ENCODE assay signal across 8 cellular contexts in genomic region chr22:18110194-18110943, GRCh38. TPM values are rescaled to one million over a fixed set of nuclear protein-coding genes. Genes with fewer than 3 reads are reported as not detected.
DNase-seq lines count a peak whose midpoint lies in the region; ATAC-seq and FAIRE-seq lines count a peak whose summit lies in the region.

Gene TUBA8 (plus strand): TSS chr22:18110809. CDS start chr22:18110866, 57 bp downstream.

- ATAC-seq in GM19463 (IDR thresholded peaks at IDR 0.05; ENCODE audit: unreplicated experiment) = peak; percentile 50
- no peak for ATAC-seq in GM21528 (IDR thresholded peaks at IDR 0.05; ENCODE audit: low FRiP score, unreplicated experiment)

- peak; percentile 75 for DNase-seq in AG08396 (ENCODE audit: low spot score)
- DNase-seq in NCI-H2227 (lab: John Stamatoyannopoulos, UW; ENCODE audit: unreplicated experiment) = peak; percentile 68
- peak; percentile 17 for DNase-seq in activated T-helper 9 cell treated with anti-CD3 and anti-CD28 coated beads, Interleukin-2, amount 50 U/mL, for 16 hours (ENCODE audit: low read depth)
- peak; percentile 70 for DNase-seq in glomerular visceral epithelial cell (ENCODE audit: extremely low spot score)
- peak; percentile 54 for DNase-seq in occipital lobe (lab: John Stamatoyannopoulos, UW)
- no peak for DNase-seq in urothelium cell line (ENCODE audit: low spot score)

- FAIRE-seq in urothelium cell line (lab: Jason Lieb, UNC) = no peak

RNA-seq across cellular contexts. Expression of gene TUBA8, which starts in this region (rescaled TPM):
- 0.94 TPM for total RNA-seq in occipital lobe

Comparison
In these comparisons a context has a peak if more than half of its experiments do, and no peak if none do; other contexts are left out.
1. Peak in DNase-seq in occipital lobe; RNA of the gene not detected or under 1 TPM.